ENCODE assay signal across 9 cellular contexts in genomic region chr17:55577011-55577586, GRCh38.
A peak's percentile ranks its signal among the peaks of the same experiment; 100 is the strongest.
DNase-seq lines count a peak whose midpoint lies in the region; ATAC-seq and TF ChIP-seq lines count a peak whose summit lies in the region.
"Had no signal": no experiment of that assay in that cellular context is flagged by ENCODE, and none has a peak within 500 bp of the region (broad histone marks: within the 10 kb centered on the region; RNA-seq: fewer than 3 reads in every experiment).

No MANE protein-coding gene starts in this region.

- no peak overlapping the region for H4K5ac ChIP-seq in H9 (ENCODE audit: insufficient read length, low read depth, low read length)

- H4K91ac ChIP-seq in trophoblast cell (ENCODE audit: low read depth, low read length) (no peak overlapping the region), H9 (ENCODE audit: insufficient read length, low read depth, low read length) (no peak overlapping the region)

- H2BK12ac ChIP-seq in trophoblast cell (ENCODE audit: low read length) (no peak overlapping the region), H9 (ENCODE audit: insufficient read length, low read depth, low read length) (no peak overlapping the region)

- H3K27me3 ChIP-seq in BLaER1 treated with 17β-estradiol and CSF1 and Interleukin-3, amounts not matched to agents 10 nM and 100 nM, result no peaks in the 10 kb centered on the region
- no peaks in the 10 kb centered on the region for H3K27me3 ChIP-seq in trophoblast cell (ENCODE audit: insufficient read depth, low read length)
- H3K27me3 ChIP-seq in WERI-Rb-1 (ENCODE audit: insufficient read depth, low read depth, severe bottlenecking), result peaks cover 26% of the 10 kb centered on the region
- H3K27me3 ChIP-seq in H9 (ENCODE audit: insufficient read depth, low read length), result no peaks in the 10 kb centered on the region

- no peaks in the 10 kb centered on the region for H3K9me3 Mint-ChIP-seq in H9

- H3K4ac ChIP-seq in trophoblast cell (ENCODE audit: low read depth, low read length) (no peak overlapping the region), H9 (ENCODE audit: low read depth, low read length) (no peak overlapping the region)

- H3K36me3 ChIP-seq in BLaER1 treated with 17β-estradiol and CSF1 and Interleukin-3, amounts not matched to agents 10 nM and 100 nM, result no peaks in the 10 kb centered on the region
- H3K36me3 ChIP-seq in trophoblast cell (ENCODE audit: control insufficient read depth in 1 of 2, insufficient read depth in 2 of 2, low read length in 2 of 2), result no peaks in the 10 kb centered on the region
- no peaks in the 10 kb centered on the region for H3K36me3 ChIP-seq in WERI-Rb-1

- H3K36me3 Mint-ChIP-seq in H9 (ENCODE audit: insufficient read depth in 1 of 3, low read depth in 3 of 3), result no peaks in the 10 kb centered on the region

- no peak overlapping the region for H3T11ph ChIP-seq in H9 (ENCODE audit: low read length)

- H2AFZ ChIP-seq in trophoblast cell (ENCODE audit: insufficient read depth, low read length, poor library complexity) (no peak overlapping the region), H9 (ENCODE audit: low read length) (no peak overlapping the region)

- H3K4me1 ChIP-seq in BLaER1 treated with 17β-estradiol and CSF1 and Interleukin-3, amounts not matched to agents 10 nM and 100 nM, result peaks cover 16 to 39% (median 25%) of the 10 kb centered on the region in 10 experiments
- H3K4me1 ChIP-seq in trophoblast cell (ENCODE audit: control insufficient read depth in 1 of 2, insufficient read depth in 2 of 2, low read length in 2 of 2) (no peaks in the 10 kb centered on the region), H9 (ENCODE audit: insufficient read depth, low read length) (no peaks in the 10 kb centered on the region)

- no peaks in the 10 kb centered on the region for H4K20me1 ChIP-seq in BLaER1 treated with 17β-estradiol and CSF1 and Interleukin-3, amounts not matched to agents 10 nM and 100 nM
- H4K20me1 ChIP-seq in H9 (ENCODE audit: control insufficient read depth, insufficient read depth, insufficient read length), result no peaks in the 10 kb centered on the region

- H3K23me2 ChIP-seq in H9 (ENCODE audit: insufficient read length, low read depth, low read length, poor library complexity, severe bottlenecking), result no peaks in the 10 kb centered on the region

- H4K8ac ChIP-seq in trophoblast cell (ENCODE audit: low read depth, low read length) (no peak overlapping the region), H9 (replicated peaks; ENCODE audit: insufficient read length, low read depth, low read length) (no peak overlapping the region)

- H3K79me1 ChIP-seq in trophoblast cell (ENCODE audit: low read length), result no peaks in the 10 kb centered on the region
- H3K79me1 ChIP-seq in H9 (ENCODE audit: insufficient read depth, low read depth, low read length, poor library complexity, severe bottlenecking), result no peaks in the 10 kb centered on the region

- no peak for TF ChIP-seq CTCF in WERI-Rb-1 (IDR thresholded peaks at IDR 0.05; ENCODE audit: low read depth, low read length)
- TF ChIP-seq CTCF in H9 (conservative IDR thresholded peaks at IDR 0.05), result no peak

- H2BK120ac ChIP-seq in trophoblast cell (ENCODE audit: insufficient read depth, low read length, poor library complexity) (no peak overlapping the region), H9 (ENCODE audit: low read depth, low read length, poor library complexity, severe bottlenecking) (no peak overlapping the region)

- no peak overlapping the region for H2BK20ac ChIP-seq in H9 (ENCODE audit: low read depth, low read length, poor library complexity, severe bottlenecking)

- no peaks in the 10 kb centered on the region for H3K4me1 Mint-ChIP-seq in H9

- no peak overlapping the region for H3K14ac ChIP-seq in trophoblast cell (ENCODE audit: low read length)
- no peak overlapping the region for H3K14ac ChIP-seq in H9 (ENCODE audit: insufficient read depth, low read length)

- H3K27ac Mint-ChIP-seq in H9, result no peak overlapping the region

- H3K56ac ChIP-seq in H9 (ENCODE audit: insufficient read length, low read depth, low read length), result no peak overlapping the region

- ATAC-seq in GM19463 (IDR thresholded peaks at IDR 0.05; ENCODE audit: unreplicated experiment) (peak; percentile 86), HG03558 (IDR thresholded peaks at IDR 0.05; ENCODE audit: extremely low read depth, unreplicated experiment) (peak; percentile 48), esophagus mucosa (peak; percentile 68)
- ATAC-seq: left colon had no signal

- no peak overlapping the region for H3K23ac ChIP-seq in trophoblast cell (ENCODE audit: low read length)
- H3K23ac ChIP-seq in H9 (ENCODE audit: insufficient read length, low read depth, low read length), result no peak overlapping the region

- H3K9me3 ChIP-seq in BLaER1 treated with 17β-estradiol and CSF1 and Interleukin-3, amounts not matched to agents 10 nM and 100 nM (replicated peaks in 1 of 11), result peaks cover 0 to 9% (median 4%) of the 10 kb centered on the region in 11 experiments; a peak in 5 of 22 replicates
- H3K9me3 ChIP-seq in trophoblast cell (ENCODE audit: insufficient read depth, low read depth, low read length), result no peaks in the 10 kb centered on the region
- H3K9me3 ChIP-seq in WERI-Rb-1 (ENCODE audit: severe bottlenecking), result peaks cover 3% of the 10 kb centered on the region
- H3K9me3 ChIP-seq in H9 (ENCODE audit: control insufficient read depth, low read depth, low read length), result no peaks in the 10 kb centered on the region

- peak overlapping the region; percentile 57 to 76 (median 71); a peak in 21 of 22 replicates for H3K9ac ChIP-seq in BLaER1 treated with 17β-estradiol and CSF1 and Interleukin-3, amounts not matched to agents 10 nM and 100 nM
- no peak overlapping the region for H3K9ac ChIP-seq in trophoblast cell (ENCODE audit: low read length)
- no peak overlapping the region for H3K9ac ChIP-seq in H9 (ENCODE audit: extremely low read depth, insufficient read length, low read length)

- H3K27ac ChIP-seq in BLaER1 treated with 17β-estradiol and CSF1 and Interleukin-3, amounts not matched to agents 10 nM and 100 nM, result peak overlapping the region; percentile 36 to 87 (median 77); a peak in 21 of 22 replicates
- H3K27ac ChIP-seq in trophoblast cell (ENCODE audit: low read depth, low read length) (no peak overlapping the region), WERI-Rb-1 (no peak overlapping the region), H9 (ENCODE audit: insufficient read length, low read depth, low read length) (no peak overlapping the region)

- H3K79me2 ChIP-seq in trophoblast cell (ENCODE audit: control insufficient read depth, insufficient read depth, low read length, poor library complexity) (no peaks in the 10 kb centered on the region), H9 (ENCODE audit: insufficient read depth, low read length) (no peaks in the 10 kb centered on the region)

- H3K4me2 ChIP-seq in BLaER1 treated with 17β-estradiol and CSF1 and Interleukin-3, amounts not matched to agents 10 nM and 100 nM, result peak overlapping the region; percentile 57 to 90 (median 66)
- H3K4me2 ChIP-seq in trophoblast cell (ENCODE audit: low read length) (no peak overlapping the region), H9 (ENCODE audit: insufficient read depth, insufficient read length, low read length) (no peak overlapping the region)

- H2AK5ac ChIP-seq in trophoblast cell (ENCODE audit: low read length) (no peak overlapping the region), H9 (ENCODE audit: insufficient read length, low read length) (no peak overlapping the region)

- H3K4me3 Mint-ChIP-seq in H9, result no peak overlapping the region

- no peak overlapping the region for H2BK5ac ChIP-seq in trophoblast cell (ENCODE audit: low read depth, low read length, poor library complexity)
- H2BK5ac ChIP-seq in H9 (ENCODE audit: insufficient read length, low read length), result no peak overlapping the region

- DNase-seq in activated CD4-positive, CD25-positive, alpha-beta regulatory T cell treated with anti-CD3 and anti-CD28 coated beads, Interleukin-2, amount 50 U/mL, for 72 hours, result peak; percentile 56
- DNase-seq in trophoblast cell (peak; percentile 7 to 49), WERI-Rb-1 (no peak), H9 (no peak)

- H3K27me3 Mint-ChIP-seq in H9 (ENCODE audit: low read depth), result no peaks in the 10 kb centered on the region

- peak overlapping the region in 9 of 10 experiments; percentile 0 to 49 (median 36); a peak in 14 of 20 replicates for H3K4me3 ChIP-seq in BLaER1 treated with 17β-estradiol and CSF1 and Interleukin-3, amounts not matched to agents 10 nM and 100 nM
- H3K4me3 ChIP-seq in trophoblast cell (ENCODE audit: low read depth, low read length) (no peak overlapping the region), WERI-Rb-1 (ENCODE audit: low read depth, low read length) (no peak overlapping the region)

- no CpG with 5 or more reads among the region's 9 CpGs for WGBS in trophoblast cell (ENCODE audit: extremely low coverage, insufficient coverage, insufficient read length)
- no CpG with 5 or more reads among the region's 9 CpGs for WGBS in H9 (ENCODE audit: extremely low coverage, insufficient read length, low lambda C conversion rate)

- no peak overlapping the region for H4K12ac ChIP-seq in trophoblast cell (ENCODE audit: low read depth, low read length)

- H3K18ac ChIP-seq in trophoblast cell (ENCODE audit: low read length) (no peak overlapping the region), H9 (ENCODE audit: insufficient read length, low read depth, low read length) (no peak overlapping the region)

- no peak overlapping the region for H2BK15ac ChIP-seq in H9 (ENCODE audit: low read depth, low read length)

Comparison
In these comparisons a context has a peak if more than half of its experiments do, and no peak if none do; other contexts are left out.
1. H3K27ac ChIP-seq: peak in BLaER1 treated with 17β-estradiol and CSF1 and Interleukin-3, amounts not matched to agents 10 nM and 100 nM (11 of 11); none in trophoblast cell (single experiment), WERI-Rb-1 (single experiment) and H9 (single experiment).
2. H3K4me2 ChIP-seq: peak in BLaER1 treated with 17β-estradiol and CSF1 and Interleukin-3, amounts not matched to agents 10 nM and 100 nM (11 of 11); none in trophoblast cell (single experiment) and H9 (single experiment).
3. H3K4me3 ChIP-seq: peak in BLaER1 treated with 17β-estradiol and CSF1 and Interleukin-3, amounts not matched to agents 10 nM and 100 nM (9 of 10); none in trophoblast cell (single experiment) and WERI-Rb-1 (single experiment).
4. H3K9ac ChIP-seq: peak in BLaER1 treated with 17β-estradiol and CSF1 and Interleukin-3, amounts not matched to agents 10 nM and 100 nM (11 of 11); none in trophoblast cell (single experiment) and H9 (single experiment).
5. DNase-seq: peak in activated CD4-positive, CD25-positive, alpha-beta regulatory T cell treated with anti-CD3 and anti-CD28 coated beads, Interleukin-2, amount 50 U/mL, for 72 hours (single experiment) and trophoblast cell (2 of 2); none in WERI-Rb-1 (single experiment) and H9 (single experiment).
6. Peak in every context shown above with its lines, with median percentiles within 50 percentile points of each other: ATAC-seq.